18 cellular contexts compared by ENCODE assay signal in the genomic region with DNA sequence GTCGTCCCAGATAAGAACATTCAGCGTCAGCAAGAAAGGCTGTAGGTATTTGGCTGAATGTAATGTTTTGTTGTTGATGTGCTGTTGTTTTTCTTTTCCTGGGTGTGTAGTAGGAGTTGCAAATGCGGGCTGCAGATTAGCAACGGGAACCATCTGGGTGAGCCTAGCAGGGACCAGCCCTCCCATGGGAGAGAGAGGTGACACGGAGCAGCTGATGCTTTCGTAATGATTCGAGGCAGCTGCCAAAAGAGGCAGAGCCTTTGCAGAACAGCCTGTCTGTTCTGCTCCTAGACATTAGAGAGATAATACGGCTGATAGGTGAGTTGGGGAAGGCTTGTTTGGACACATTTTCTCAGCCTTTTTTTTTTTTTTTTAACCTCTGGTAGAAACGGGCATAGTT. TPM values are rescaled to one million over a fixed set of nuclear protein-coding genes. Genes with fewer than 3 reads are reported as not detected.
DNase-seq lines count a peak whose midpoint lies in the region; ATAC-seq and TF ChIP-seq lines count a peak whose summit lies in the region.
"Had no signal": no experiment of that assay in that cellular context is flagged by ENCODE, and none has a peak within 500 bp of the region (broad histone marks: within the 10 kb centered on the region; RNA-seq: fewer than 3 reads in every experiment).

No MANE protein-coding gene starts in this region.

- H3K4me3 Mint-ChIP-seq in MCF 10A (ENCODE audit: unreplicated experiment) = peak overlapping the region; percentile 32
- no peak overlapping the region for H3K4me3 Mint-ChIP-seq in effector memory CD8-positive, alpha-beta T cell

- H3K27ac ChIP-seq in breast epithelium = no peak overlapping the region
- no peak overlapping the region for H3K27ac ChIP-seq in testis
- no peak overlapping the region for H3K27ac ChIP-seq in tibial nerve
- H3K27ac ChIP-seq: transverse colon had no signal

- DNase-seq in MCF 10A (ENCODE audit: unreplicated experiment) (peak; percentile 18), breast epithelium (ENCODE audit: low spot score in 2 of 2) (no peak), NCI-H82 (lab: John Stamatoyannopoulos, UW) (peak; percentile 88), fibroblast of villous mesenchyme (ENCODE audit: low read depth) (peak; percentile 34), testis (peak; percentile 27), tibial nerve (ENCODE audit: low spot score in 2 of 2) (no peak), putamen (ENCODE audit: low spot score) (no peak)
- DNase-seq in effector memory CD8-positive, alpha-beta T cell = no peak
- DNase-seq: activated T-cell treated with anti-CD3 and anti-CD28 coated beads, Interleukin-2, amount 50 U/mL, for 48 hours; amniotic stem cell; NCI-H1417; NK-92 treated with Interleukin-12 subunit alpha and Interleukin-12 subunit beta, amount 100 ng/mL, for 24 hours; stimulated activated CD4-positive, alpha-beta T cell treated with anti-CD3 and anti-CD28 coated beads, Interleukin-12 subunit alpha, Interleukin-12 subunit beta, amount 100 ng/mL, for 4 hours; transverse colon had no signal

- CTCF ChIA-PET in MCF 10A (lab: Yijun Ruan, JAX) = no interaction called here

- BruUV-seq in MCF 10A (replicated peaks; lab: Mats Ljungman, UMichigan) = no TSS peak

- TF ChIP-seq EP300 in tibial nerve (IDR thresholded peaks at IDR 0.05) = no peak

- peaks cover 14% of the 10 kb centered on the region for H3K27me3 Mint-ChIP-seq in MCF 10A (ENCODE audit: insufficient read depth, unreplicated experiment)
- H3K27me3 Mint-ChIP-seq in effector memory CD8-positive, alpha-beta T cell = peaks cover 6 to 7% of the 10 kb centered on the region in 2 donors

- no peak overlapping the region for H3K27ac Mint-ChIP-seq in MCF 10A (ENCODE audit: low read depth, unreplicated experiment)
- no peak overlapping the region for H3K27ac Mint-ChIP-seq in effector memory CD8-positive, alpha-beta T cell

- WGBS in testis, 2 donors = 22 to 32% methylated on average over 5 to 9 of the region's 9 CpGs
- WGBS in tibial nerve, 2 donors = 34 to 40% methylated on average over 9 of the region's 9 CpGs

- no peaks in the 10 kb centered on the region for H3K9me3 ChIP-seq in breast epithelium
- no peaks in the 10 kb centered on the region for H3K9me3 ChIP-seq in testis
- H3K9me3 ChIP-seq in tibial nerve = no peaks in the 10 kb centered on the region
- H3K9me3 ChIP-seq: HAP-1, transverse colon had no signal

- ATAC-seq in effector memory CD8-positive, alpha-beta T cell (replicated peaks) = no peak

- no peak for TF ChIP-seq POLR2A in breast epithelium (IDR thresholded peaks at IDR 0.05)
- no peak for TF ChIP-seq POLR2A in testis (IDR thresholded peaks at IDR 0.05)
- TF ChIP-seq POLR2A in tibial nerve (IDR thresholded peaks at IDR 0.05) = no peak

- H3K9me3 Mint-ChIP-seq in MCF 10A (ENCODE audit: unreplicated experiment) = no peaks in the 10 kb centered on the region
- no peaks in the 10 kb centered on the region for H3K9me3 Mint-ChIP-seq in effector memory CD8-positive, alpha-beta T cell

- POLR2A ChIA-PET in MCF 10A (lab: Yijun Ruan, JAX) = interaction anchor here (0.6 to 1.7 kb wide), 4 partner anchors 16 to 482 kb away, joined by 3 to 7 read pairs (median 4); no protein-coding TSS in a partner anchor

- H3K4me1 Mint-ChIP-seq in MCF 10A (ENCODE audit: insufficient read depth, unreplicated experiment) = peaks cover 8% of the 10 kb centered on the region
- no peaks in the 10 kb centered on the region for H3K4me1 Mint-ChIP-seq in effector memory CD8-positive, alpha-beta T cell (ENCODE audit: low read depth in 2 of 2)

- H3K36me3 ChIP-seq in breast epithelium (no peaks in the 10 kb centered on the region), testis (ENCODE audit: low read depth, missing control alignments) (no peaks in the 10 kb centered on the region), tibial nerve (no peaks in the 10 kb centered on the region)
- H3K36me3 ChIP-seq: HAP-1, transverse colon had no signal

- intact Hi-C loops in MCF 10A (cut with micrococcal nuclease) (no loop called here), breast epithelium (cut with DNase I; ENCODE audit: low total_unique reads) (no loop called here), testis (cut with DNase I; ENCODE audit: low total_unique reads) (no loop called here)

- H3K4me3 ChIP-seq in breast epithelium (no peak overlapping the region), fibroblast of villous mesenchyme (ENCODE audit: low read depth, low read length) (no peak overlapping the region), testis (no peak overlapping the region), tibial nerve (no peak overlapping the region)
- H3K4me3 ChIP-seq: HAP-1, transverse colon had no signal

- TF ChIP-seq CTCF in MCF 10A (IDR thresholded peaks at IDR 0.05; ENCODE audit: unreplicated experiment) = no peak
- TF ChIP-seq CTCF in breast epithelium (IDR thresholded peaks at IDR 0.05) = no peak
- TF ChIP-seq CTCF in fibroblast of villous mesenchyme (IDR thresholded peaks at IDR 0.05; ENCODE audit: insufficient read depth, low read depth, low read length) = no peak
- no peak for TF ChIP-seq CTCF in testis (IDR thresholded peaks at IDR 0.05)
- no peak for TF ChIP-seq CTCF in tibial nerve (IDR thresholded peaks at IDR 0.05)

- H3K4me1 ChIP-seq in breast epithelium = no peaks in the 10 kb centered on the region
- no peaks in the 10 kb centered on the region for H3K4me1 ChIP-seq in testis
- no peaks in the 10 kb centered on the region for H3K4me1 ChIP-seq in tibial nerve
- H3K4me1 ChIP-seq: HAP-1, transverse colon had no signal

- no peaks in the 10 kb centered on the region for H3K36me3 Mint-ChIP-seq in MCF 10A (ENCODE audit: insufficient read depth, unreplicated experiment)
- H3K36me3 Mint-ChIP-seq in effector memory CD8-positive, alpha-beta T cell (ENCODE audit: insufficient read depth) = peaks cover 3% of the 10 kb centered on the region

- H3K27me3 ChIP-seq in breast epithelium = no peaks in the 10 kb centered on the region
- no peaks in the 10 kb centered on the region for H3K27me3 ChIP-seq in testis
- no peaks in the 10 kb centered on the region for H3K27me3 ChIP-seq in tibial nerve
- H3K27me3 ChIP-seq: transverse colon had no signal

RNA-seq across cellular contexts. Expression of gene ARSF, which starts 25.3 kb away (rescaled TPM):
- not detected in 2 replicates for total RNA-seq in MCF 10A (2022)
- total RNA-seq in breast epithelium = not detected
- total RNA-seq in fibroblast of villous mesenchyme = not detected in 2 replicates
- under 1 TPM in 1 of 2 donors, not detected in 1; 0.16 TPM for total RNA-seq in testis
- polyA plus RNA-seq in testis (ENCODE audit: insufficient read depth, low read depth, low replicate concordance) = not detected
- total RNA-seq in tibial nerve = not detected
- total RNA-seq: Daoy, glomerular endothelial cell, transverse colon had no signal
- polyA plus RNA-seq: AG04450 had no signal

Comparison
In these comparisons a context has a peak if more than half of its experiments do, and no peak if none do; other contexts are left out.
1. DNase-seq: peak in MCF 10A (single experiment), NCI-H82 (single experiment), fibroblast of villous mesenchyme (single experiment) and testis (single experiment); none in breast epithelium (0 of 2), tibial nerve (0 of 2), effector memory CD8-positive, alpha-beta T cell (0 of 3) and putamen (single experiment).